ENCODE assay signal across 1 cellular context in the genomic region with DNA sequence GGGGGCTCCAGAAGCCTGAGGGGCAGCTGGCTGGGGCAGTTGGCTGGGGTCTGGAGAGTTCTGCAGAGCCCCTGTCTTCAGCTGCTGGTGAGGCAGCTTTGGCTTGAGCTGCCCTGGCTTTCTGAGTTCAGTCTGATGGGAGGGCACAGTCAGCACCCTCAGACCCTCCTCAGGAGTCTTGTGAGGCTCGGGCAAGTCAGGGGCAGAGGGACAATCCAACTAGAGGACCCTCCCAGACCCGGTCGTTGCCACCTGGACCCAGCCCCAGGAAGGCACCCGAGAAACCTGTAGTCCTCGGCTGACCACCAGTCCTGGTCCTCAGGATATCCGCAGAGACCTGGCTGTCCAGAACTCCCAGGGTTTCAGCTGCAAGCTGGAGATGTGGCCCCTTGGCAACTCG.
TF ChIP-seq lines count a peak whose summit lies in the region.

No MANE protein-coding gene starts in this region.

TF ChIP-seq in GM23338, 12 proteins besides CTCF, POLR2A, EP300 and RAD21:
- TF ChIP-seq NANOG (IDR thresholded peaks at IDR 0.05; ENCODE audit: borderline replicate concordance) (no peak), ZNF331 (CRISPR knock-in tag; IDR thresholded peaks at IDR 0.05; ENCODE audit: low read depth) (no peak), POLR2AphosphoS5 (IDR thresholded peaks at IDR 0.05; ENCODE audit: low read depth) (no peak), ZNF114 (CRISPR knock-in tag; IDR thresholded peaks at IDR 0.05) (no peak), EZH2 (IDR thresholded peaks at IDR 0.05; ENCODE audit: low read depth, unreplicated experiment) (no peak), CREB1 (CRISPR knock-in tag; IDR thresholded peaks at IDR 0.05; ENCODE audit: low read depth) (no peak), JUNB (IDR thresholded peaks at IDR 0.05; ENCODE audit: unreplicated experiment) (no peak), STAT1 (IDR thresholded peaks at IDR 0.05; ENCODE audit: unreplicated experiment) (no peak), EZH2phosphoT487 (IDR thresholded peaks at IDR 0.05; ENCODE audit: unreplicated experiment) (no peak)
- TF ChIP-seq, protein P1, sequence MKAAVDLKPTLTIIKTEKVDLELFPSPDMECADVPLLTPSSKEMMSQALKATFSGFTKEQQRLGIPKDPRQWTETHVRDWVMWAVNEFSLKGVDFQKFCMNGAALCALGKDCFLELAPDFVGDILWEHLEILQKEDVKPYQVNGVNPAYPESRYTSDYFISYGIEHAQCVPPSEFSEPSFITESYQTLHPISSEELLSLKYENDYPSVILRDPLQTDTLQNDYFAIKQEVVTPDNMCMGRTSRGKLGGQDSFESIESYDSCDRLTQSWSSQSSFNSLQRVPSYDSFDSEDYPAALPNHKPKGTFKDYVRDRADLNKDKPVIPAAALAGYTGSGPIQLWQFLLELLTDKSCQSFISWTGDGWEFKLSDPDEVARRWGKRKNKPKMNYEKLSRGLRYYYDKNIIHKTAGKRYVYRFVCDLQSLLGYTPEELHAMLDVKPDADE (IDR thresholded peaks at IDR 0.05): no peak
- TF ChIP-seq, protein P2, sequence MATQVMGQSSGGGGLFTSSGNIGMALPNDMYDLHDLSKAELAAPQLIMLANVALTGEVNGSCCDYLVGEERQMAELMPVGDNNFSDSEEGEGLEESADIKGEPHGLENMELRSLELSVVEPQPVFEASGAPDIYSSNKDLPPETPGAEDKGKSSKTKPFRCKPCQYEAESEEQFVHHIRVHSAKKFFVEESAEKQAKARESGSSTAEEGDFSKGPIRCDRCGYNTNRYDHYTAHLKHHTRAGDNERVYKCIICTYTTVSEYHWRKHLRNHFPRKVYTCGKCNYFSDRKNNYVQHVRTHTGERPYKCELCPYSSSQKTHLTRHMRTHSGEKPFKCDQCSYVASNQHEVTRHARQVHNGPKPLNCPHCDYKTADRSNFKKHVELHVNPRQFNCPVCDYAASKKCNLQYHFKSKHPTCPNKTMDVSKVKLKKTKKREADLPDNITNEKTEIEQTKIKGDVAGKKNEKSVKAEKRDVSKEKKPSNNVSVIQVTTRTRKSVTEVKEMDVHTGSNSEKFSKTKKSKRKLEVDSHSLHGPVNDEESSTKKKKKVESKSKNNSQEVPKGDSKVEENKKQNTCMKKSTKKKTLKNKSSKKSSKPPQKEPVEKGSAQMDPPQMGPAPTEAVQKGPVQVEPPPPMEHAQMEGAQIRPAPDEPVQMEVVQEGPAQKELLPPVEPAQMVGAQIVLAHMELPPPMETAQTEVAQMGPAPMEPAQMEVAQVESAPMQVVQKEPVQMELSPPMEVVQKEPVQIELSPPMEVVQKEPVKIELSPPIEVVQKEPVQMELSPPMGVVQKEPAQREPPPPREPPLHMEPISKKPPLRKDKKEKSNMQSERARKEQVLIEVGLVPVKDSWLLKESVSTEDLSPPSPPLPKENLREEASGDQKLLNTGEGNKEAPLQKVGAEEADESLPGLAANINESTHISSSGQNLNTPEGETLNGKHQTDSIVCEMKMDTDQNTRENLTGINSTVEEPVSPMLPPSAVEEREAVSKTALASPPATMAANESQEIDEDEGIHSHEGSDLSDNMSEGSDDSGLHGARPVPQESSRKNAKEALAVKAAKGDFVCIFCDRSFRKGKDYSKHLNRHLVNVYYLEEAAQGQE (IDR thresholded peaks at IDR 0.05; ENCODE audit: unreplicated experiment): no peak
- TF ChIP-seq, protein P3, sequence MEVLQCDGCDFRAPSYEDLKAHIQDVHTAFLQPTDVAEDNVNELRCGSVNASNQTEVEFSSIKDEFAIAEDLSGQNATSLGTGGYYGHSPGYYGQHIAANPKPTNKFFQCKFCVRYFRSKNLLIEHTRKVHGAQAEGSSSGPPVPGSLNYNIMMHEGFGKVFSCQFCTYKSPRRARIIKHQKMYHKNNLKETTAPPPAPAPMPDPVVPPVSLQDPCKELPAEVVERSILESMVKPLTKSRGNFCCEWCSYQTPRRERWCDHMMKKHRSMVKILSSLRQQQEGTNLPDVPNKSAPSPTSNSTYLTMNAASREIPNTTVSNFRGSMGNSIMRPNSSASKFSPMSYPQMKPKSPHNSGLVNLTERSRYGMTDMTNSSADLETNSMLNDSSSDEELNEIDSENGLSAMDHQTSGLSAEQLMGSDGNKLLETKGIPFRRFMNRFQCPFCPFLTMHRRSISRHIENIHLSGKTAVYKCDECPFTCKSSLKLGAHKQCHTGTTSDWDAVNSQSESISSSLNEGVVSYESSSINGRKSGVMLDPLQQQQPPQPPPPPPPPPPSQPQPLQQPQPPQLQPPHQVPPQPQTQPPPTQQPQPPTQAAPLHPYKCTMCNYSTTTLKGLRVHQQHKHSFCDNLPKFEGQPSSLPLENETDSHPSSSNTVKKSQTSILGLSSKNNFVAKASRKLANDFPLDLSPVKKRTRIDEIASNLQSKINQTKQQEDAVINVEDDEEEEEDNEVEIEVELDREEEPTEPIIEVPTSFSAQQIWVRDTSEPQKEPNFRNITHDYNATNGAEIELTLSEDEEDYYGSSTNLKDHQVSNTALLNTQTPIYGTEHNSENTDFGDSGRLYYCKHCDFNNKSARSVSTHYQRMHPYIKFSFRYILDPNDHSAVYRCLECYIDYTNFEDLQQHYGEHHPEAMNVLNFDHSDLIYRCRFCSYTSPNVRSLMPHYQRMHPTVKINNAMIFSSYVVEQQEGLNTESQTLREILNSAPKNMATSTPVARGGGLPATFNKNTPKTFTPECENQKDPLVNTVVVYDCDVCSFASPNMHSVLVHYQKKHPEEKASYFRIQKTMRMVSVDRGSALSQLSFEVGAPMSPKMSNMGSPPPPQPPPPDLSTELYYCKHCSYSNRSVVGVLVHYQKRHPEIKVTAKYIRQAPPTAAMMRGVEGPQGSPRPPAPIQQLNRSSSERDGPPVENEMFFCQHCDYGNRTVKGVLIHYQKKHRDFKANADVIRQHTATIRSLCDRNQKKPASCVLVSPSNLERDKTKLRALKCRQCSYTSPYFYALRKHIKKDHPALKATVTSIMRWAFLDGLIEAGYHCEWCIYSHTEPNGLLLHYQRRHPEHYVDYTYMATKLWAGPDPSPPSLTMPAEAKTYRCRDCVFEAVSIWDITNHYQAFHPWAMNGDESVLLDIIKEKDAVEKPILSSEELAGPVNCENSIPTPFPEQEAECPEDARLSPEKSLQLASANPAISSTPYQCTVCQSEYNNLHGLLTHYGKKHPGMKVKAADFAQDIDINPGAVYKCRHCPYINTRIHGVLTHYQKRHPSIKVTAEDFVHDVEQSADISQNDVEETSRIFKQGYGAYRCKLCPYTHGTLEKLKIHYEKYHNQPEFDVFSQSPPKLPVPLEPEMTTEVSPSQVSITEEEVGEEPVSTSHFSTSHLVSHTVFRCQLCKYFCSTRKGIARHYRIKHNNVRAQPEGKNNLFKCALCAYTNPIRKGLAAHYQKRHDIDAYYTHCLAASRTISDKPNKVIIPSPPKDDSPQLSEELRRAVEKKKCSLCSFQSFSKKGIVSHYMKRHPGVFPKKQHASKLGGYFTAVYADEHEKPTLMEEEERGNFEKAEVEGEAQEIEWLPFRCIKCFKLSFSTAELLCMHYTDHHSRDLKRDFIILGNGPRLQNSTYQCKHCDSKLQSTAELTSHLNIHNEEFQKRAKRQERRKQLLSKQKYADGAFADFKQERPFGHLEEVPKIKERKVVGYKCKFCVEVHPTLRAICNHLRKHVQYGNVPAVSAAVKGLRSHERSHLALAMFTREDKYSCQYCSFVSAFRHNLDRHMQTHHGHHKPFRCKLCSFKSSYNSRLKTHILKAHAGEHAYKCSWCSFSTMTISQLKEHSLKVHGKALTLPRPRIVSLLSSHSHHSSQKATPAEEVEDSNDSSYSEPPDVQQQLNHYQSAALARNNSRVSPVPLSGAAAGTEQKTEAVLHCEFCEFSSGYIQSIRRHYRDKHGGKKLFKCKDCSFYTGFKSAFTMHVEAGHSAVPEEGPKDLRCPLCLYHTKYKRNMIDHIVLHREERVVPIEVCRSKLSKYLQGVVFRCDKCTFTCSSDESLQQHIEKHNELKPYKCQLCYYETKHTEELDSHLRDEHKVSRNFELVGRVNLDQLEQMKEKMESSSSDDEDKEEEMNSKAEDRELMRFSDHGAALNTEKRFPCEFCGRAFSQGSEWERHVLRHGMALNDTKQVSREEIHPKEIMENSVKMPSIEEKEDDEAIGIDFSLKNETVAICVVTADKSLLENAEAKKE (CRISPR knock-in tag; IDR thresholded peaks at IDR 0.05): no peak
